Comparison of ENCODE assay signal across 1 cellular context in genomic region chr16:28526201-28527099, GRCh38.
A peak's percentile ranks its signal among the peaks of the same experiment; 100 is the strongest.
TF ChIP-seq lines count a peak whose summit lies in the region.

No MANE protein-coding gene starts in this region.

TF ChIP-seq in HepG2, 621 proteins besides CTCF, POLR2A, EP300 and RAD21 (continued from another document and continues in another):
- TF ChIP-seq, protein P1, sequence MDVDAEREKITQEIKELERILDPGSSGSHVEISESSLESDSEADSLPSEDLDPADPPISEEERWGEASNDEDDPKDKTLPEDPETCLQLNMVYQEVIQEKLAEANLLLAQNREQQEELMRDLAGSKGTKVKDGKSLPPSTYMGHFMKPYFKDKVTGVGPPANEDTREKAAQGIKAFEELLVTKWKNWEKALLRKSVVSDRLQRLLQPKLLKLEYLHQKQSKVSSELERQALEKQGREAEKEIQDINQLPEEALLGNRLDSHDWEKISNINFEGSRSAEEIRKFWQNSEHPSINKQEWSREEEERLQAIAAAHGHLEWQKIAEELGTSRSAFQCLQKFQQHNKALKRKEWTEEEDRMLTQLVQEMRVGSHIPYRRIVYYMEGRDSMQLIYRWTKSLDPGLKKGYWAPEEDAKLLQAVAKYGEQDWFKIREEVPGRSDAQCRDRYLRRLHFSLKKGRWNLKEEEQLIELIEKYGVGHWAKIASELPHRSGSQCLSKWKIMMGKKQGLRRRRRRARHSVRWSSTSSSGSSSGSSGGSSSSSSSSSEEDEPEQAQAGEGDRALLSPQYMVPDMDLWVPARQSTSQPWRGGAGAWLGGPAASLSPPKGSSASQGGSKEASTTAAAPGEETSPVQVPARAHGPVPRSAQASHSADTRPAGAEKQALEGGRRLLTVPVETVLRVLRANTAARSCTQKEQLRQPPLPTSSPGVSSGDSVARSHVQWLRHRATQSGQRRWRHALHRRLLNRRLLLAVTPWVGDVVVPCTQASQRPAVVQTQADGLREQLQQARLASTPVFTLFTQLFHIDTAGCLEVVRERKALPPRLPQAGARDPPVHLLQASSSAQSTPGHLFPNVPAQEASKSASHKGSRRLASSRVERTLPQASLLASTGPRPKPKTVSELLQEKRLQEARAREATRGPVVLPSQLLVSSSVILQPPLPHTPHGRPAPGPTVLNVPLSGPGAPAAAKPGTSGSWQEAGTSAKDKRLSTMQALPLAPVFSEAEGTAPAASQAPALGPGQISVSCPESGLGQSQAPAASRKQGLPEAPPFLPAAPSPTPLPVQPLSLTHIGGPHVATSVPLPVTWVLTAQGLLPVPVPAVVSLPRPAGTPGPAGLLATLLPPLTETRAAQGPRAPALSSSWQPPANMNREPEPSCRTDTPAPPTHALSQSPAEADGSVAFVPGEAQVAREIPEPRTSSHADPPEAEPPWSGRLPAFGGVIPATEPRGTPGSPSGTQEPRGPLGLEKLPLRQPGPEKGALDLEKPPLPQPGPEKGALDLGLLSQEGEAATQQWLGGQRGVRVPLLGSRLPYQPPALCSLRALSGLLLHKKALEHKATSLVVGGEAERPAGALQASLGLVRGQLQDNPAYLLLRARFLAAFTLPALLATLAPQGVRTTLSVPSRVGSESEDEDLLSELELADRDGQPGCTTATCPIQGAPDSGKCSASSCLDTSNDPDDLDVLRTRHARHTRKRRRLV (CRISPR knock-in tag; IDR thresholded peaks at IDR 0.05), result peak; percentile 88
- no peak for TF ChIP-seq ZFP36L2 (CRISPR knock-in tag; IDR thresholded peaks at IDR 0.05)
- TF ChIP-seq ZNF766 (CRISPR knock-in tag; IDR thresholded peaks at IDR 0.05; ENCODE audit: borderline replicate concordance), result no peak
- TF ChIP-seq GZF1 (CRISPR knock-in tag; IDR thresholded peaks at IDR 0.05), result no peak
- TF ChIP-seq JARID2 (CRISPR knock-in tag; IDR thresholded peaks at IDR 0.05; ENCODE audit: insufficient replicate concordance), result no peak
- no peak for TF ChIP-seq ZNF138 (CRISPR knock-in tag; IDR thresholded peaks at IDR 0.05; ENCODE audit: low read depth)
- 0 out of 2 replicates have a peak, but pooled peaks have one; percentile 24 for TF ChIP-seq RFXAP (CRISPR knock-in tag; IDR thresholded peaks at IDR 0.05; ENCODE audit: borderline replicate concordance)
- no peak for TF ChIP-seq ELK4 (CRISPR knock-in tag; IDR thresholded peaks at IDR 0.05; ENCODE audit: borderline replicate concordance)
- no peak for TF ChIP-seq TAF15 (IDR thresholded peaks at IDR 0.05; ENCODE audit: low read depth, low read length, poor library complexity, severe bottlenecking)
- peak; percentile 83; the same call in 1 of the 2 replicates for TF ChIP-seq ZNF878 (CRISPR knock-in tag; IDR thresholded peaks at IDR 0.05)
- TF ChIP-seq FOSL1 (CRISPR knock-in tag; IDR thresholded peaks at IDR 0.05; ENCODE audit: borderline replicate concordance), result peak; percentile 15; the same call in 1 of the 2 replicates
- TF ChIP-seq, protein P2, sequence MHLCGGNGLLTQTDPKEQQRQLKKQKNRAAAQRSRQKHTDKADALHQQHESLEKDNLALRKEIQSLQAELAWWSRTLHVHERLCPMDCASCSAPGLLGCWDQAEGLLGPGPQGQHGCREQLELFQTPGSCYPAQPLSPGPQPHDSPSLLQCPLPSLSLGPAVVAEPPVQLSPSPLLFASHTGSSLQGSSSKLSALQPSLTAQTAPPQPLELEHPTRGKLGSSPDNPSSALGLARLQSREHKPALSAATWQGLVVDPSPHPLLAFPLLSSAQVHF (CRISPR knock-in tag; IDR thresholded peaks at IDR 0.05), result no peak
- TF ChIP-seq ZNF496 (CRISPR knock-in tag; IDR thresholded peaks at IDR 0.05; ENCODE audit: insufficient replicate concordance), result no peak
- TF ChIP-seq ZNF383 (CRISPR knock-in tag; IDR thresholded peaks at IDR 0.05; ENCODE audit: borderline replicate concordance), result 0 out of 2 replicates have a peak, but pooled peaks have one; percentile 77
- TF ChIP-seq MEF2D (CRISPR knock-in tag; IDR thresholded peaks at IDR 0.05), result peak; percentile 92
- TF ChIP-seq DDIT3 (CRISPR knock-in tag; IDR thresholded peaks at IDR 0.05), result no peak
- peak; percentile 60; the same call in 1 of the 2 replicates for TF ChIP-seq KLF12 (CRISPR knock-in tag; IDR thresholded peaks at IDR 0.05; ENCODE audit: borderline replicate concordance)
- TF ChIP-seq, protein P3, sequence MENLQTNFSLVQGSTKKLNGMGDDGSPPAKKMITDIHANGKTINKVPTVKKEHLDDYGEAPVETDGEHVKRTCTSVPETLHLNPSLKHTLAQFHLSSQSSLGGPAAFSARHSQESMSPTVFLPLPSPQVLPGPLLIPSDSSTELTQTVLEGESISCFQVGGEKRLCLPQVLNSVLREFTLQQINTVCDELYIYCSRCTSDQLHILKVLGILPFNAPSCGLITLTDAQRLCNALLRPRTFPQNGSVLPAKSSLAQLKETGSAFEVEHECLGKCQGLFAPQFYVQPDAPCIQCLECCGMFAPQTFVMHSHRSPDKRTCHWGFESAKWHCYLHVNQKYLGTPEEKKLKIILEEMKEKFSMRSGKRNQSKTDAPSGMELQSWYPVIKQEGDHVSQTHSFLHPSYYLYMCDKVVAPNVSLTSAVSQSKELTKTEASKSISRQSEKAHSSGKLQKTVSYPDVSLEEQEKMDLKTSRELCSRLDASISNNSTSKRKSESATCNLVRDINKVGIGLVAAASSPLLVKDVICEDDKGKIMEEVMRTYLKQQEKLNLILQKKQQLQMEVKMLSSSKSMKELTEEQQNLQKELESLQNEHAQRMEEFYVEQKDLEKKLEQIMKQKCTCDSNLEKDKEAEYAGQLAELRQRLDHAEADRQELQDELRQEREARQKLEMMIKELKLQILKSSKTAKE (CRISPR knock-in tag; IDR thresholded peaks at IDR 0.05; ENCODE audit: borderline replicate concordance), result peak; percentile 97
- TF ChIP-seq ZNF501 (CRISPR knock-in tag; IDR thresholded peaks at IDR 0.05), result peak; percentile 75; the same call in 1 of the 2 replicates
- TF ChIP-seq ZNF446 (CRISPR knock-in tag; IDR thresholded peaks at IDR 0.05), result no peak
- TF ChIP-seq TCF7L2 (IDR thresholded peaks at IDR 0.05; ENCODE audit: low read depth, low read length), result no peak
- TF ChIP-seq ZNF441 (CRISPR knock-in tag; IDR thresholded peaks at IDR 0.05; ENCODE audit: borderline replicate concordance), result peak; percentile 70; the same call in 1 of the 2 replicates
- TF ChIP-seq PAX8 (CRISPR knock-in tag; IDR thresholded peaks at IDR 0.05; ENCODE audit: borderline replicate concordance), result no peak
- peak; percentile 30 for TF ChIP-seq CCAR2 (optimal IDR thresholded peaks at IDR 0.05; ENCODE audit: low read depth, low read length)
- TF ChIP-seq ZNF670 (CRISPR knock-in tag; IDR thresholded peaks at IDR 0.05; ENCODE audit: borderline replicate concordance), result peak; percentile 64; the same call in 1 of the 2 replicates
- TF ChIP-seq TEAD2 (CRISPR knock-in tag; IDR thresholded peaks at IDR 0.05), result no peak; the same call in 1 of the 2 replicates
- peak; percentile 23; the same call in 1 of the 2 replicates for TF ChIP-seq SMC3 (IDR thresholded peaks at IDR 0.05; ENCODE audit: low read length)
- no peak; the same call in 1 of the 2 replicates for TF ChIP-seq GLI4 (CRISPR knock-in tag; IDR thresholded peaks at IDR 0.05; ENCODE audit: borderline replicate concordance)
- TF ChIP-seq TFDP2 (CRISPR knock-in tag; IDR thresholded peaks at IDR 0.05), result no peak
- TF ChIP-seq CENPBD1 (CRISPR knock-in tag; IDR thresholded peaks at IDR 0.05; ENCODE audit: borderline replicate concordance, low read depth), result no peak
- TF ChIP-seq MXI1 (IDR thresholded peaks at IDR 0.05; ENCODE audit: borderline replicate concordance, low read depth, low read length), result peak; percentile 53; the same call in 1 of the 3 replicates
- TF ChIP-seq, protein P4, sequence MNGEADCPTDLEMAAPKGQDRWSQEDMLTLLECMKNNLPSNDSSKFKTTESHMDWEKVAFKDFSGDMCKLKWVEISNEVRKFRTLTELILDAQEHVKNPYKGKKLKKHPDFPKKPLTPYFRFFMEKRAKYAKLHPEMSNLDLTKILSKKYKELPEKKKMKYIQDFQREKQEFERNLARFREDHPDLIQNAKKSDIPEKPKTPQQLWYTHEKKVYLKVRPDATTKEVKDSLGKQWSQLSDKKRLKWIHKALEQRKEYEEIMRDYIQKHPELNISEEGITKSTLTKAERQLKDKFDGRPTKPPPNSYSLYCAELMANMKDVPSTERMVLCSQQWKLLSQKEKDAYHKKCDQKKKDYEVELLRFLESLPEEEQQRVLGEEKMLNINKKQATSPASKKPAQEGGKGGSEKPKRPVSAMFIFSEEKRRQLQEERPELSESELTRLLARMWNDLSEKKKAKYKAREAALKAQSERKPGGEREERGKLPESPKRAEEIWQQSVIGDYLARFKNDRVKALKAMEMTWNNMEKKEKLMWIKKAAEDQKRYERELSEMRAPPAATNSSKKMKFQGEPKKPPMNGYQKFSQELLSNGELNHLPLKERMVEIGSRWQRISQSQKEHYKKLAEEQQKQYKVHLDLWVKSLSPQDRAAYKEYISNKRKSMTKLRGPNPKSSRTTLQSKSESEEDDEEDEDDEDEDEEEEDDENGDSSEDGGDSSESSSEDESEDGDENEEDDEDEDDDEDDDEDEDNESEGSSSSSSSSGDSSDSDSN (CRISPR knock-in tag; IDR thresholded peaks at IDR 0.05), result peak; percentile 79
- TF ChIP-seq ZXDC (CRISPR knock-in tag; IDR thresholded peaks at IDR 0.05), result no peak
- TF ChIP-seq, protein P5, sequence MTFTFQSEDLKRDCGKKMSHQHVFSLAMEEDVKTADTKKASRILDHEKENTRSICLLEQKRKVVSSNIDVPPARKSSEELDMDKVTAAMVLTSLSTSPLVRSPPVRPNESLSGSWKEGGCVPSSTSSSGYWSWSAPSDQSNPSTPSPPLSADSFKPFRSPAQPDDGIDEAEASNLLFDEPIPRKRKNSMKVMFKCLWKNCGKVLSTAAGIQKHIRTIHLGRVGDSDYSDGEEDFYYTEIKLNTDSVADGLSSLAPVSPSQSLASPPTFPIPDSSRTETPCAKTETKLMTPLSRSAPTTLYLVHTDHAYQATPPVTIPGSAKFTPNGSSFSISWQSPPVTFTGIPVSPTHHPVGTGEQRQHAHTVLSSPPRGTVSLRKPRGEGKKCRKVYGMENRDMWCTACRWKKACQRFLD (CRISPR knock-in tag; IDR thresholded peaks at IDR 0.05; ENCODE audit: borderline replicate concordance), result peak; percentile 63; the same call in 1 of the 2 replicates
- peak; percentile 44 for TF ChIP-seq ZSCAN31 (CRISPR knock-in tag; IDR thresholded peaks at IDR 0.05; ENCODE audit: low read depth)
- no peak; the same call in 1 of the 2 replicates for TF ChIP-seq ZNF7 (CRISPR knock-in tag; IDR thresholded peaks at IDR 0.05)
- TF ChIP-seq TRIM22 (IDR thresholded peaks at IDR 0.05), result no peak
- TF ChIP-seq, protein P6, sequence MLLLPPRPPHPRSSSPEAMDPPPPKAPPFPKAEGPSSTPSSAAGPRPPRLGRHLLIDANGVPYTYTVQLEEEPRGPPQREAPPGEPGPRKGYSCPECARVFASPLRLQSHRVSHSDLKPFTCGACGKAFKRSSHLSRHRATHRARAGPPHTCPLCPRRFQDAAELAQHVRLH (CRISPR knock-in tag; IDR thresholded peaks at IDR 0.05; ENCODE audit: borderline replicate concordance, low read depth), result peak; percentile 51; the same call in 1 of the 2 replicates
- TF ChIP-seq MAFG (CRISPR knock-in tag; IDR thresholded peaks at IDR 0.05), result no peak
- TF ChIP-seq ERF (CRISPR knock-in tag; IDR thresholded peaks at IDR 0.05), result peak; percentile 91
- TF ChIP-seq SALL2 (CRISPR knock-in tag; IDR thresholded peaks at IDR 0.05), result peak; percentile 80
